Comparison of ENCODE assay signal across 15 cellular contexts in genomic region chr18:23972416-23972815, GRCh38. TPM values are rescaled to one million over a fixed set of nuclear protein-coding genes. Genes with fewer than 3 reads are reported as not detected.
DNase-seq lines count a peak whose midpoint lies in the region; ATAC-seq and TF ChIP-seq lines count a peak whose summit lies in the region.
"Had no signal": no experiment of that assay in that cellular context is flagged by ENCODE, and none has a peak within 500 bp of the region (broad histone marks: within the 10 kb centered on the region; RNA-seq: fewer than 3 reads in every experiment).

No MANE protein-coding gene starts in this region.

- peaks cover 73% of the 10 kb centered on the region for H3K4me1 Mint-ChIP-seq in central memory CD8-positive, alpha-beta T cell

- peaks cover 7% of the 10 kb centered on the region for H3K36me3 Mint-ChIP-seq in central memory CD8-positive, alpha-beta T cell (ENCODE audit: insufficient read depth)

- no peaks in the 10 kb centered on the region for H3K9me3 Mint-ChIP-seq in central memory CD8-positive, alpha-beta T cell

- peak; percentile 76 for DNase-seq in GM12865 (ENCODE audit: low read depth)
- DNase-seq in GM20000 (ENCODE audit: low spot score) = peak; percentile 41
- DNase-seq in RWPE2 (ENCODE audit: low spot score) = no peak
- DNase-seq in central memory CD8-positive, alpha-beta T cell (ENCODE audit: low spot score in 2 of 2) = peak in 1 of 2 donors; percentile 15
- no peak for DNase-seq in kidney tubule cell (ENCODE audit: low spot score)
- no peak for DNase-seq in GM19240 (ENCODE audit: insufficient read length, low spot score)
- DNase-seq in left lobe of liver (ENCODE audit: low spot score) = no peak
- DNase-seq in foreskin melanocyte = no peak
- DNase-seq: COR-L47, H7, left colon, NCI-H1694, pancreas, RPMI8226 had no signal

- no peak for TF ChIP-seq CTCF in GM12865 (IDR thresholded peaks at IDR 0.05; ENCODE audit: insufficient read depth, low read depth, low read length, missing control alignments)
- TF ChIP-seq CTCF in GM20000 (IDR thresholded peaks at IDR 0.05; ENCODE audit: extremely low read depth, missing control alignments) = no peak
- TF ChIP-seq CTCF in RWPE2 (IDR thresholded peaks at IDR 0.05; ENCODE audit: poor library complexity, severe bottlenecking) = no peak

- H3K27me3 Mint-ChIP-seq in central memory CD8-positive, alpha-beta T cell = no peaks in the 10 kb centered on the region

- no peak overlapping the region for H3K27ac ChIP-seq in RWPE2 (ENCODE audit: poor library complexity, severe bottlenecking)
- H3K27ac ChIP-seq: cardiac muscle cell, pancreas had no signal

- H3K4me3 Mint-ChIP-seq in central memory CD8-positive, alpha-beta T cell = peak overlapping the region; percentile 43

- ATAC-seq in RWPE2 (ENCODE audit: low read depth) (peak; percentile 31; the same call in 1 of the 3 replicates), left lobe of liver (no peak)
- peak; percentile 68 for ATAC-seq in central memory CD8-positive, alpha-beta T cell (replicated peaks; ENCODE audit: extremely low read depth, poor library complexity, severe bottlenecking)
- ATAC-seq: left colon, pancreas had no signal

- no peaks in the 10 kb centered on the region for H3K4me1 ChIP-seq in RWPE2 (ENCODE audit: insufficient read depth, poor library complexity, severe bottlenecking)
- H3K4me1 ChIP-seq: pancreas had no signal

- peak overlapping the region; percentile 95 for H3K27ac Mint-ChIP-seq in central memory CD8-positive, alpha-beta T cell (ENCODE audit: low read depth)

- H3K27me3 ChIP-seq in RWPE2 (ENCODE audit: insufficient read depth, poor library complexity, severe bottlenecking) = peaks cover 7% of the 10 kb centered on the region
- H3K27me3 ChIP-seq: cardiac muscle cell, pancreas had no signal

- no peak overlapping the region for H3K4me3 ChIP-seq in GM12865 (ENCODE audit: low read depth, low read length)
- H3K4me3 ChIP-seq in RWPE2 (ENCODE audit: severe bottlenecking) = no peak overlapping the region
- H3K4me3 ChIP-seq: cardiac muscle cell, pancreas had no signal

- H3K9me3 ChIP-seq in RWPE2 (ENCODE audit: severe bottlenecking) = no peaks in the 10 kb centered on the region
- H3K9me3 ChIP-seq: pancreas had no signal

- H3K36me3 ChIP-seq in RWPE2 (ENCODE audit: low read depth) = no peaks in the 10 kb centered on the region
- H3K36me3 ChIP-seq: cardiac muscle cell, pancreas had no signal

RNA-seq across cellular contexts. Expression of gene TTC39C, which starts 42.1 kb away (rescaled TPM):
- 133 TPM for total RNA-seq in left lobe of liver

Comparison
In these comparisons a context has a peak if more than half of its experiments do, and no peak if none do; other contexts are left out.
1. DNase-seq: peak in GM12865 (single experiment) and GM20000 (single experiment); none in RWPE2 (single experiment), kidney tubule cell (single experiment), GM19240 (single experiment), left lobe of liver (single experiment) and foreskin melanocyte (single experiment).